ENCODE assay signal across 18 cellular contexts in the genomic region with DNA sequence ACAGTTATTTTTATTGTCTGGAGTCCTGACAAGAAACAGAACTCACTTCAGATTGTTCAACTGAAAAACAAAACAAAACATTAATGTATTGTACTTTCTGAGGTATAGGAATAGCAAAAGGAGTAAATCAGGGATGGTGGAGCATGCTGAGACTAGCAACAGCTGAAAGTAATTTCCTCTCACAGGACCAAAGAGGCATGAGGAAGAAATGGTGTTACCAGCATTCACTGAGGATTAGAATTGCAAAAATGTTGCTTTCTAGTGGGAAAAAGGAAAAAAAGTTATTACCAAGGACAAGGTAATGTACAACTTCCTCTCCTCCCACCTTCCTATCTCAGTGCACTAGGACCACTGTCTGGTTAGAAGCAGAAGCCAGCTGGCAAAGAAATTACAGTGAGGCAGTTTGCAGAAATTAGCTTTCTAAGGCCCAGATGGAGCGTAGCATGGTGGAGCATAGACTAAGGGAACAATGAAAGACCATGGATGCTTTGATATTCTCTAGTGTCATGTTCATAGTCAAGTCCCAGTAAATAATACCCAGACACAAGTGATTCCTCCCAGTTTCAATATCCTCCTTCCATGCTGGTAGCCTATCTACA.
DNase-seq lines count a peak whose midpoint lies in the region; ATAC-seq and TF ChIP-seq lines count a peak whose summit lies in the region.
"Had no signal": no experiment of that assay in that cellular context is flagged by ENCODE, and none has a peak within 500 bp of the region (broad histone marks: within the 10 kb centered on the region; RNA-seq: fewer than 3 reads in every experiment).

No MANE protein-coding gene starts in this region.

- H3K9ac ChIP-seq in GM23248 (no peak overlapping the region), adipocyte (ENCODE audit: low read length) (no peak overlapping the region), trophoblast cell (ENCODE audit: low read length) (no peak overlapping the region)
- H3K9ac ChIP-seq: parathyroid adenoma had no signal

- H3K79me1 ChIP-seq in trophoblast cell (ENCODE audit: low read length) = no peaks in the 10 kb centered on the region

- WGBS in GM23248 (ENCODE audit: low coverage in 1 of 2, low lambda C conversion rate in 2 of 2, missing lambda C conversion rate in 2 of 2), 2 experiments = 53 to 60% methylated on average over 1 of the region's 1 CpG
- 47 to 77% (median 62%) methylated on average over 1 of the region's 1 CpG for WGBS in heart left ventricle, 4 donors
- WGBS in trophoblast cell (ENCODE audit: extremely low coverage, insufficient coverage, insufficient read length) = no CpG with 5 or more reads among the region's 1 CpG

- no peak overlapping the region for H4K8ac ChIP-seq in trophoblast cell (ENCODE audit: low read depth, low read length)

- DNase-seq in GM23248 (peak; percentile 7), adipocyte (ENCODE audit: low read depth) (peak; percentile 30), heart left ventricle (no peak), trophoblast cell (peak in 1 of 2 donors; percentile 4), HAP-1 (ENCODE audit: low spot score in 2 of 2) (no peak)
- no peak for DNase-seq in activated CD4-positive, alpha-beta T cell treated with anti-CD3 and anti-CD28 coated beads, Interleukin-2, amount 50 U/mL, for 1 hour
- DNase-seq: CD4-positive, CD25-positive, alpha-beta regulatory T cell; DMS53; endodermal cell; H7; hypothalamus; NCI-H1417 treated with DMSO at 0.1 percent for 48 hours; NCI-H526; stimulated activated CD4-positive, alpha-beta T cell treated with anti-CD3 and anti-CD28 coated beads, Interleukin-1b, Interleukin-23, amount 100 ng/mL, for 48 hours had no signal

- no peak overlapping the region for H4K12ac ChIP-seq in trophoblast cell (ENCODE audit: low read depth, low read length)

- no peak for TF ChIP-seq CTCF in heart left ventricle (IDR thresholded peaks at IDR 0.05)

- peaks cover 20% of the 10 kb centered on the region; the same call in 1 of the 2 replicates for H3F3A ChIP-seq in GM23248 (ENCODE audit: insufficient read depth)

- H3K27ac ChIP-seq in GM23248 (no peak overlapping the region), heart left ventricle (peak overlapping the region in 7 of 12 donors; percentile 5 to 63 (median 41)), trophoblast cell (ENCODE audit: low read depth, low read length) (no peak overlapping the region)
- H3K27ac ChIP-seq: parathyroid adenoma had no signal

- in situ Hi-C loops in GM23248 (cut with MboI) (no loop called here), HAP-1 (cut with MboI; ENCODE audit: low sequenced_read_pairs) (no loop called here)

- H3K23ac ChIP-seq in trophoblast cell (ENCODE audit: low read length) = no peak overlapping the region

- H2BK12ac ChIP-seq in trophoblast cell (ENCODE audit: low read length) = no peak overlapping the region

- H3K4ac ChIP-seq in trophoblast cell (ENCODE audit: low read depth, low read length) = no peak overlapping the region

- H3K27me3 ChIP-seq in GM23248 (replicated peaks; ENCODE audit: insufficient read depth) (no peaks in the 10 kb centered on the region), adipocyte (replicated peaks; ENCODE audit: control insufficient read depth, insufficient read depth, low read length) (no peaks in the 10 kb centered on the region), heart left ventricle (no peaks in the 10 kb centered on the region), trophoblast cell (ENCODE audit: insufficient read depth, low read length) (no peaks in the 10 kb centered on the region), HAP-1 (ENCODE audit: low read depth) (no peaks in the 10 kb centered on the region)

- no peak overlapping the region for H3K4me3 ChIP-seq in GM23248
- no peak overlapping the region for H3K4me3 ChIP-seq in adipocyte (ENCODE audit: low read length)
- no peak overlapping the region for H3K4me3 ChIP-seq in heart left ventricle
- H3K4me3 ChIP-seq in trophoblast cell (ENCODE audit: low read depth, low read length) = no peak overlapping the region
- no peak overlapping the region for H3K4me3 ChIP-seq in HAP-1

- H2BK5ac ChIP-seq in trophoblast cell (ENCODE audit: low read depth, low read length, poor library complexity) = peak overlapping the region; percentile 49

- no peak overlapping the region for H3K14ac ChIP-seq in trophoblast cell (ENCODE audit: low read length)

- no peak overlapping the region for H4K91ac ChIP-seq in trophoblast cell (ENCODE audit: low read depth, low read length)

- peaks cover 17% of the 10 kb centered on the region for H3K4me1 ChIP-seq in GM23248 (ENCODE audit: insufficient read depth)
- peaks cover 23% of the 10 kb centered on the region for H3K4me1 ChIP-seq in adipocyte (ENCODE audit: control insufficient read depth, insufficient read depth, low read length)
- peaks cover 0 to 20% (median 0%) of the 10 kb centered on the region in 12 donors for H3K4me1 ChIP-seq in heart left ventricle
- no peaks in the 10 kb centered on the region for H3K4me1 ChIP-seq in trophoblast cell (ENCODE audit: control insufficient read depth in 1 of 2, insufficient read depth in 2 of 2, low read length in 2 of 2)
- H3K4me1 ChIP-seq in HAP-1 = no peaks in the 10 kb centered on the region; the same call in 1 of the 2 replicates

- H3K18ac ChIP-seq in trophoblast cell (ENCODE audit: low read length) = no peak overlapping the region

- H2BK120ac ChIP-seq in trophoblast cell (ENCODE audit: insufficient read depth, low read length, poor library complexity) = no peak overlapping the region

- H2AK5ac ChIP-seq in trophoblast cell (ENCODE audit: low read length) = peak overlapping the region; percentile 21

- H4K20me1 ChIP-seq in GM23248 (ENCODE audit: insufficient read depth) = no peaks in the 10 kb centered on the region

- no peak for TF ChIP-seq POLR2A in heart left ventricle (IDR thresholded peaks at IDR 0.05)

- intact Hi-C loops in heart left ventricle (cut with DNase I) = no loop called here

- H3K4me2 ChIP-seq in GM23248 (ENCODE audit: unreplicated experiment) = no peak overlapping the region
- H3K4me2 ChIP-seq in trophoblast cell (ENCODE audit: low read length) = no peak overlapping the region

- H2AFZ ChIP-seq in GM23248 (peak overlapping the region; percentile 29; the same call in 1 of the 2 replicates), trophoblast cell (ENCODE audit: insufficient read depth, low read length, poor library complexity) (no peak overlapping the region)
- H2AFZ ChIP-seq: parathyroid adenoma had no signal

- no peaks in the 10 kb centered on the region for H3K79me2 ChIP-seq in GM23248 (ENCODE audit: insufficient read depth)
- H3K79me2 ChIP-seq in trophoblast cell (ENCODE audit: control insufficient read depth, insufficient read depth, low read length, poor library complexity) = no peaks in the 10 kb centered on the region
- H3K79me2 ChIP-seq: parathyroid adenoma had no signal

- H3K9me3 ChIP-seq in GM23248 (ENCODE audit: low read depth) = no peaks in the 10 kb centered on the region
- no peaks in the 10 kb centered on the region for H3K9me3 ChIP-seq in adipocyte (ENCODE audit: control insufficient read depth, low read length)
- no peaks in the 10 kb centered on the region for H3K9me3 ChIP-seq in heart left ventricle
- H3K9me3 ChIP-seq in trophoblast cell (ENCODE audit: insufficient read depth, low read depth, low read length) = no peaks in the 10 kb centered on the region
- H3K9me3 ChIP-seq in HAP-1 = no peaks in the 10 kb centered on the region

- H3K9me2 ChIP-seq in GM23248 (ENCODE audit: insufficient read depth) = no peaks in the 10 kb centered on the region

- no peaks in the 10 kb centered on the region for H3K36me3 ChIP-seq in GM23248 (ENCODE audit: low read depth)
- no peaks in the 10 kb centered on the region for H3K36me3 ChIP-seq in adipocyte (ENCODE audit: control insufficient read depth, insufficient read depth, low read length, severe bottlenecking)
- H3K36me3 ChIP-seq in heart left ventricle = no peaks in the 10 kb centered on the region
- no peaks in the 10 kb centered on the region for H3K36me3 ChIP-seq in trophoblast cell (ENCODE audit: control insufficient read depth in 1 of 2, insufficient read depth in 2 of 2, low read length in 2 of 2)
- H3K36me3 ChIP-seq in HAP-1 (replicated peaks) = no peaks in the 10 kb centered on the region

- ATAC-seq in heart left ventricle = peak in 2 of 4 donors; percentile 49 to 54
- no peak for ATAC-seq in HG03520 (IDR thresholded peaks at IDR 0.05; ENCODE audit: unreplicated experiment)
- no peak for ATAC-seq in HG02884 (IDR thresholded peaks at IDR 0.05; ENCODE audit: unreplicated experiment)
- ATAC-seq: stimulated activated memory B cell treated with anti-CD40 and anti-IgM and Interleukin-4, amounts not matched to agents 10 μg/mL and 1 μg/mL and 100 μg/mL, for 72 hours had no signal

Comparison
In these comparisons a context has a peak if more than half of its experiments do, and no peak if none do; other contexts are left out.
1. DNase-seq: peak in GM23248 (single experiment) and adipocyte (single experiment); none in heart left ventricle (0 of 5), HAP-1 (0 of 2) and activated CD4-positive, alpha-beta T cell treated with anti-CD3 and anti-CD28 coated beads, Interleukin-2, amount 50 U/mL, for 1 hour (single experiment).
2. H3K27ac ChIP-seq: peak in heart left ventricle (7 of 12); none in GM23248 (single experiment) and trophoblast cell (single experiment).